ENCODE assay signal across 18 cellular contexts in genomic region chr9:129958771-129959170, GRCh38.
DNase-seq lines count a peak whose midpoint lies in the region; ATAC-seq and TF ChIP-seq lines count a peak whose summit lies in the region.
"Had no signal": no experiment of that assay in that cellular context is flagged by ENCODE, and none has a peak within 500 bp of the region (broad histone marks: within the 10 kb centered on the region; RNA-seq: fewer than 3 reads in every experiment).

No MANE protein-coding gene starts in this region.

- no peaks in the 10 kb centered on the region for H3K27me3 Mint-ChIP-seq in stimulated activated naive CD8-positive, alpha-beta T cell treated with anti-CD3 and anti-CD28 coated beads, Interleukin-15, Interleukin-2, amounts not matched to agents 100 ng/mL and 50 ng/mL, for 24 hours
- H3K27me3 Mint-ChIP-seq in stimulated activated naive CD8-positive, alpha-beta T cell treated with anti-CD3 and anti-CD28 coated beads, Interleukin-15, amount 100 ng/mL, for 72 hours: no peaks in the 10 kb centered on the region
- no peaks in the 10 kb centered on the region for H3K27me3 Mint-ChIP-seq in activated CD8-positive, alpha-beta T cell treated with anti-CD3 and anti-CD28 coated beads for 36 hours

- intact Hi-C loops in activated CD8-positive, alpha-beta T cell treated with anti-CD3 and anti-CD28 coated beads for 36 hours (cut with micrococcal nuclease): no loop called here

- no peak overlapping the region for H3K4me3 Mint-ChIP-seq in stimulated activated naive CD8-positive, alpha-beta T cell treated with anti-CD3 and anti-CD28 coated beads, Interleukin-15, Interleukin-2, amounts not matched to agents 100 ng/mL and 50 ng/mL, for 24 hours
- H3K4me3 Mint-ChIP-seq in stimulated activated naive CD8-positive, alpha-beta T cell treated with anti-CD3 and anti-CD28 coated beads, Interleukin-15, amount 100 ng/mL, for 72 hours: no peak overlapping the region
- H3K4me3 Mint-ChIP-seq in activated CD8-positive, alpha-beta T cell treated with anti-CD3 and anti-CD28 coated beads for 36 hours: no peak overlapping the region

- POLR2A ChIA-PET in activated CD8-positive, alpha-beta T cell treated with anti-CD3 and anti-CD28 coated beads for 36 hours (lab: Charles Lee): interaction anchor here (0.5 to 4.8 kb wide), 12 partner anchors 9 to 81 kb away, joined by 3 to 25 read pairs (median 4); no protein-coding TSS in a partner anchor

- DNase-seq in stimulated activated naive CD8-positive, alpha-beta T cell treated with anti-CD3 and anti-CD28 coated beads, Interleukin-15, amount 100 ng/mL, for 72 hours: no peak
- DNase-seq in activated CD8-positive, alpha-beta T cell treated with anti-CD3 and anti-CD28 coated beads for 36 hours: no peak
- DNase-seq in islet precursor cell: peak; percentile 18
- DNase-seq in NCI-H187 (lab: John Stamatoyannopoulos, UW): no peak
- DNase-seq in NCI-H2227 treated with DMSO at 0.1 percent for 48 hours (lab: John Stamatoyannopoulos, UW): no peak
- DNase-seq: activated CD4-positive, alpha-beta T cell treated with anti-CD3 and anti-CD28 coated beads, Interleukin-2, amount 50 U/mL, for 48 hours; amygdala; caudate nucleus; left colon; midbrain; NCI-H1105 treated with DMSO at 0.1 percent for 48 hours; NCI-H524 treated with DMSO at 0.1 percent for 48 hours; SHP77; stimulated activated CD4-positive, alpha-beta T cell treated with anti-CD3 and anti-CD28 coated beads, Interleukin-12 subunit alpha, Interleukin-12 subunit beta, amount 100 ng/mL, for 4 hours; stimulated activated CD8-positive, alpha-beta memory T cell treated with anti-CD3 and anti-CD28 coated beads, Interleukin-4, amount 100 ng/mL, for 48 hours; testis had no signal

- CTCF ChIA-PET in activated CD8-positive, alpha-beta T cell treated with anti-CD3 and anti-CD28 coated beads for 36 hours (lab: Charles Lee): interaction anchor here (0.6 to 1.4 kb wide), 3 partner anchors 10 to 202 kb away, joined by 3 to 4 read pairs (median 3); no protein-coding TSS in a partner anchor

- H3K4me1 Mint-ChIP-seq in stimulated activated naive CD8-positive, alpha-beta T cell treated with anti-CD3 and anti-CD28 coated beads, Interleukin-15, Interleukin-2, amounts not matched to agents 100 ng/mL and 50 ng/mL, for 24 hours (ENCODE audit: low read depth): peaks cover 91% of the 10 kb centered on the region
- H3K4me1 Mint-ChIP-seq in stimulated activated naive CD8-positive, alpha-beta T cell treated with anti-CD3 and anti-CD28 coated beads, Interleukin-15, amount 100 ng/mL, for 72 hours: peaks cover 85% of the 10 kb centered on the region
- peaks cover 76% of the 10 kb centered on the region for H3K4me1 Mint-ChIP-seq in activated CD8-positive, alpha-beta T cell treated with anti-CD3 and anti-CD28 coated beads for 36 hours (ENCODE audit: low read depth)

- H3K36me3 Mint-ChIP-seq in stimulated activated naive CD8-positive, alpha-beta T cell treated with anti-CD3 and anti-CD28 coated beads, Interleukin-15, Interleukin-2, amounts not matched to agents 100 ng/mL and 50 ng/mL, for 24 hours (ENCODE audit: low read depth): peaks cover 73% of the 10 kb centered on the region
- peaks cover 78% of the 10 kb centered on the region for H3K36me3 Mint-ChIP-seq in activated CD8-positive, alpha-beta T cell treated with anti-CD3 and anti-CD28 coated beads for 36 hours (ENCODE audit: low read depth)

- TF ChIP-seq CTCF in activated CD8-positive, alpha-beta T cell treated with anti-CD3 and anti-CD28 coated beads for 36 hours (IDR thresholded peaks at IDR 0.05): no peak

- no peak for ATAC-seq in stimulated activated naive CD8-positive, alpha-beta T cell treated with anti-CD3 and anti-CD28 coated beads, Interleukin-15, amount 100 ng/mL, for 72 hours
- ATAC-seq in activated CD8-positive, alpha-beta T cell treated with anti-CD3 and anti-CD28 coated beads for 36 hours: no peak
- ATAC-seq in GM21576 (IDR thresholded peaks at IDR 0.05; ENCODE audit: unreplicated experiment): no peak
- ATAC-seq: left colon had no signal

- no peaks in the 10 kb centered on the region for H3K9me3 Mint-ChIP-seq in stimulated activated naive CD8-positive, alpha-beta T cell treated with anti-CD3 and anti-CD28 coated beads, Interleukin-15, Interleukin-2, amounts not matched to agents 100 ng/mL and 50 ng/mL, for 24 hours
- H3K9me3 Mint-ChIP-seq in stimulated activated naive CD8-positive, alpha-beta T cell treated with anti-CD3 and anti-CD28 coated beads, Interleukin-15, amount 100 ng/mL, for 72 hours: no peaks in the 10 kb centered on the region
- H3K9me3 Mint-ChIP-seq in activated CD8-positive, alpha-beta T cell treated with anti-CD3 and anti-CD28 coated beads for 36 hours: no peaks in the 10 kb centered on the region

- H3K27ac Mint-ChIP-seq in stimulated activated naive CD8-positive, alpha-beta T cell treated with anti-CD3 and anti-CD28 coated beads, Interleukin-15, Interleukin-2, amounts not matched to agents 100 ng/mL and 50 ng/mL, for 24 hours: peak overlapping the region; percentile 93
- peak overlapping the region in 1 of 2 donors; percentile 48 for H3K27ac Mint-ChIP-seq in stimulated activated naive CD8-positive, alpha-beta T cell treated with anti-CD3 and anti-CD28 coated beads, Interleukin-15, amount 100 ng/mL, for 72 hours
- H3K27ac Mint-ChIP-seq in activated CD8-positive, alpha-beta T cell treated with anti-CD3 and anti-CD28 coated beads for 36 hours: peak overlapping the region; percentile 89
